In the genomic region with DNA sequence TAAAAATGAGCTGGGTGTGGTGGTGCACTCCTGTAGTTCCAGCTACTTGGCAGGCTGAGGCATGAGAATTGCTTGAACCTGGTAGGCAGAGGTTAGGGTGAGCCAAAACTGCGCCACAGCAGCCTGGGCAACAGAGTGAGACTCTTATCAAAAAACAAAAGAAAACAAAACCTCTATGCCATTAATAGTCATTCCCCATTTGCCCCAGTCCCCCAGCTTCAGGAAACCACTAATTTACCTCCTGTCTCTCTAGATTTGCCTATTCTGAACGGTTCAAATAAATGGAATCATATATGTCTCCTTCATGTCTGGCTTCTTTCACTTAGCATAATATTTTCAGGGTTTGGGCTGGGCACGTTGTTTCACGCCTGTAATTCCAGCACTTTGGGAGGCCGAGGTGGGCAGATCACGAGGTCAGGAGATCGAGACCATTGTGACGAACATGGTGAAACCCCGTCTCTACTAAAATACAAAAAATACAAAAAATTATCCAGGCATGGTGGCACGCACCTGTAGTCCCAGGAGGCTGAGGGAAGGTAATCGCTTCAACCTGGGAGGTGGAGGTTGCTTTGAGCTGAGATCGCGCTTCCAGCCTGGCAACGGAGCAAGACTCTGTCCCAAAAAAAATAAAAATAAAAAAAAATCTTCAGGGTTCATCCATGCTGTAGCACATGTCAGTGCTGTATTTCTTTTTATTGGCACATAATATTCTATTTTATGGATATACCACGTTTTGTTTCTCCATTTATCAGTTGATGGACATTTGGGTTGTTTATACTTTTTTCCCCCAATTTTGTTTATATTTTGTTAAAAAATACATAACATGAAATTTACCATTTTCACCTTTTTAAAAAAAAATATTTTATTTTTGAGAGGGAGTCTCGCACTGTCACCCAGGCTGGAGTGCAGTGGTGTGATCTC, we compare ENCODE assay signal across 31 cellular contexts. TPM values are rescaled to one million over a fixed set of nuclear protein-coding genes. Genes with fewer than 3 reads are reported as not detected.
A peak's percentile ranks its signal among the peaks of the same experiment; 100 is the strongest.
DNase-seq lines count a peak whose midpoint lies in the region; ATAC-seq and TF ChIP-seq lines count a peak whose summit lies in the region.
"Had no signal": no experiment of that assay in that cellular context is flagged by ENCODE, and none has a peak within 500 bp of the region (broad histone marks: within the 10 kb centered on the region; RNA-seq: fewer than 3 reads in every experiment).

No MANE protein-coding gene starts in this region.

- no peak for DNase-seq in activated T-cell treated with anti-CD3 and anti-CD28 coated beads, Interleukin-2, amount 50 U/mL, for 24 hours
- DNase-seq in activated T-cell treated with anti-CD3 and anti-CD28 coated beads, Interleukin-2, amount 50 U/mL, for 48 hours = no peak
- DNase-seq in OCI-LY7 (ENCODE audit: low spot score) (peak; percentile 67), ascending aorta (ENCODE audit: low spot score in 2 of 2) (no peak), tibial artery (no peak), natural killer cell (no peak)
- DNase-seq in activated CD8-positive, alpha-beta memory T cell treated with anti-CD3 and anti-CD28 coated beads, Interleukin-2, amount 10 ng/mL, durations not matched to agents 7 days and 5 days = no peak
- DNase-seq: activated CD4-positive, CD25-positive, alpha-beta regulatory T cell treated with anti-CD3 and anti-CD28 coated beads, Interleukin-2, amount 50 U/mL, for 72 hours; activated CD8-positive, alpha-beta T cell treated with anti-CD3 and anti-CD28 coated beads, Interleukin-2, amount 10 ng/mL, durations not matched to agents 7 days and 5 days; activated gamma-delta T cell treated with Interleukin-2 at 50 U/mL for 16 hours; activated T-cell treated with anti-CD3 and anti-CD28 coated beads for 4 hours; CD4-positive, alpha-beta T cell; dermis blood vessel endothelial cell; gastrocnemius medialis; HCEC 1CT; hippocampal formation; immature natural killer cell; NCI-H1417 treated with DMSO at 0.1 percent for 48 hours; NCI-H446; NCI-H82; nucleus accumbens; stimulated activated CD4-positive, alpha-beta T cell treated with anti-CD3 and anti-CD28 coated beads, Interleukin-15, amount 100 ng/mL, for 24 hours; stimulated activated naive CD4-positive, alpha-beta T cell treated with Interleukin-2 at 50 U/mL for 16 hours had no signal

- H3K27ac ChIP-seq in OCI-LY7 (ENCODE audit: low read depth, low read length, poor library complexity, severe bottlenecking) (peak overlapping the region; percentile 90), ascending aorta (no peak overlapping the region), tibial artery (no peak overlapping the region)
- H3K27ac ChIP-seq: gastrocnemius medialis, KMS-11, RWPE1, thoracic aorta, vagina had no signal

- TF ChIP-seq CTCF in OCI-LY7 (conservative IDR thresholded peaks at IDR 0.05; ENCODE audit: low read length) (no peak), ascending aorta (IDR thresholded peaks at IDR 0.05) (no peak), tibial artery (IDR thresholded peaks at IDR 0.05) (no peak), natural killer cell (IDR thresholded peaks at IDR 0.05) (no peak)

- H3K79me2 ChIP-seq in OCI-LY7 (ENCODE audit: insufficient read depth, low read depth, low read length) = peaks cover 11% of the 10 kb centered on the region; the same call in 1 of the 2 replicates

- H3K9me3 ChIP-seq in OCI-LY7 (ENCODE audit: low read length) (no peaks in the 10 kb centered on the region), ascending aorta (no peaks in the 10 kb centered on the region), tibial artery (no peaks in the 10 kb centered on the region)
- H3K9me3 ChIP-seq: gastrocnemius medialis, thoracic aorta, vagina had no signal

- no TSS peak for BruUV-seq in OCI-LY7 (replicated peaks; lab: Mats Ljungman, UMichigan)

- H3K4me3 ChIP-seq in OCI-LY7 (ENCODE audit: low read depth, low read length, poor library complexity, severe bottlenecking) = peak overlapping the region; percentile 16
- no peak overlapping the region for H3K4me3 ChIP-seq in ascending aorta
- no peak overlapping the region for H3K4me3 ChIP-seq in tibial artery
- H3K4me3 ChIP-seq: gastrocnemius medialis, thoracic aorta, vagina had no signal

- H3K9me3 Mint-ChIP-seq in activated T-cell treated with anti-CD3 and anti-CD28 coated beads, Interleukin-2, amount 50 U/mL, for 24 hours = no peaks in the 10 kb centered on the region
- no peaks in the 10 kb centered on the region for H3K9me3 Mint-ChIP-seq in activated CD8-positive, alpha-beta memory T cell treated with anti-CD3 and anti-CD28 coated beads, Interleukin-2, amount 10 ng/mL, durations not matched to agents 7 days and 5 days (ENCODE audit: low read depth)
- no peaks in the 10 kb centered on the region for H3K9me3 Mint-ChIP-seq in natural killer cell
- H3K9me3 Mint-ChIP-seq: CD4-positive, alpha-beta T cell; central memory CD8-positive, alpha-beta T cell; immature natural killer cell; T-helper 1 cell treated with Interleukin-12 subunit alpha and Interleukin-12 subunit beta and Interleukin-4 antibody, amounts not matched to agents 30 μg/mL and 1 μg/mL, for 36 hours had no signal

- intact Hi-C loops in OCI-LY7 (cut with micrococcal nuclease; ENCODE audit: unreplicated experiment) (no loop called here), ascending aorta (cut with DNase I) (no loop called here), tibial artery (cut with DNase I; ENCODE audit: low total_unique reads) (no loop called here), natural killer cell (cut with micrococcal nuclease) (no loop called here)

- peaks cover 92% of the 10 kb centered on the region for H3K36me3 Mint-ChIP-seq in activated T-cell treated with anti-CD3 and anti-CD28 coated beads, Interleukin-2, amount 50 U/mL, for 24 hours (ENCODE audit: low read depth)
- peaks cover 44% of the 10 kb centered on the region for H3K36me3 Mint-ChIP-seq in activated CD8-positive, alpha-beta memory T cell treated with anti-CD3 and anti-CD28 coated beads, Interleukin-2, amount 10 ng/mL, durations not matched to agents 7 days and 5 days
- H3K36me3 Mint-ChIP-seq in natural killer cell = no peaks in the 10 kb centered on the region

- peak; percentile 60 for ATAC-seq in HG02884 (IDR thresholded peaks at IDR 0.05; ENCODE audit: unreplicated experiment)
- no peak for ATAC-seq in activated CD8-positive, alpha-beta memory T cell treated with anti-CD3 and anti-CD28 coated beads, Interleukin-2, amount 10 ng/mL, durations not matched to agents 7 days and 5 days
- ATAC-seq in natural killer cell = no peak
- ATAC-seq: activated CD8-positive, alpha-beta T cell treated with anti-CD3 and anti-CD28 coated beads, Interleukin-2, amount 10 ng/mL, durations not matched to agents 7 days and 5 days; gastrocnemius medialis; left lobe of liver had no signal

- H3K4me2 ChIP-seq in OCI-LY7 (ENCODE audit: low read length) = peak overlapping the region; percentile 46
- H3K4me2 ChIP-seq: KMS-11 had no signal

- no peaks in the 10 kb centered on the region for H4K20me1 ChIP-seq in OCI-LY7 (ENCODE audit: insufficient read depth, low read length)

- CTCF ChIA-PET in OCI-LY7 (lab: Charles Lee; ENCODE audit: unreplicated experiment) = no interaction called here
- CTCF ChIA-PET in activated CD8-positive, alpha-beta memory T cell treated with anti-CD3 and anti-CD28 coated beads, Interleukin-2, amount 10 ng/mL, durations not matched to agents 7 days and 5 days (lab: Charles Lee) = interaction anchor here (1.2 kb wide), 1 partner anchor 21 kb away, joined by 4 read pairs; no protein-coding TSS in a partner anchor

- H2AFZ ChIP-seq in OCI-LY7 (ENCODE audit: low read length) = peak overlapping the region; percentile 33; the same call in 1 of the 2 replicates

- H3K4me1 ChIP-seq in OCI-LY7 (ENCODE audit: insufficient read depth, low read length, poor library complexity, severe bottlenecking) = peaks cover 42% of the 10 kb centered on the region
- H3K4me1 ChIP-seq in ascending aorta = no peaks in the 10 kb centered on the region
- H3K4me1 ChIP-seq in tibial artery = no peaks in the 10 kb centered on the region
- H3K4me1 ChIP-seq: gastrocnemius medialis, vagina had no signal

- peak overlapping the region; percentile 71 for H3K27ac Mint-ChIP-seq in activated T-cell treated with anti-CD3 and anti-CD28 coated beads, Interleukin-2, amount 50 U/mL, for 24 hours
- no peak overlapping the region for H3K27ac Mint-ChIP-seq in activated CD8-positive, alpha-beta memory T cell treated with anti-CD3 and anti-CD28 coated beads, Interleukin-2, amount 10 ng/mL, durations not matched to agents 7 days and 5 days
- H3K27ac Mint-ChIP-seq in natural killer cell = no peak overlapping the region
- H3K27ac Mint-ChIP-seq: CD4-positive, alpha-beta T cell; immature natural killer cell; T-helper 1 cell treated with Interleukin-12 subunit alpha and Interleukin-12 subunit beta and Interleukin-4 antibody, amounts not matched to agents 30 μg/mL and 1 μg/mL, for 36 hours had no signal

- no peak overlapping the region for H3K4me3 Mint-ChIP-seq in activated T-cell treated with anti-CD3 and anti-CD28 coated beads, Interleukin-2, amount 50 U/mL, for 24 hours
- no peak overlapping the region for H3K4me3 Mint-ChIP-seq in activated CD8-positive, alpha-beta memory T cell treated with anti-CD3 and anti-CD28 coated beads, Interleukin-2, amount 10 ng/mL, durations not matched to agents 7 days and 5 days
- no peak overlapping the region for H3K4me3 Mint-ChIP-seq in natural killer cell
- H3K4me3 Mint-ChIP-seq: activated CD8-positive, alpha-beta T cell treated with anti-CD3 and anti-CD28 coated beads, Interleukin-2, amount 10 ng/mL, durations not matched to agents 7 days and 5 days; CD4-positive, alpha-beta T cell; central memory CD8-positive, alpha-beta T cell; immature natural killer cell; T-helper 1 cell treated with Interleukin-12 subunit alpha and Interleukin-12 subunit beta and Interleukin-4 antibody, amounts not matched to agents 30 μg/mL and 1 μg/mL, for 36 hours had no signal

- peaks cover 6% of the 10 kb centered on the region for H3K4me1 Mint-ChIP-seq in activated T-cell treated with anti-CD3 and anti-CD28 coated beads, Interleukin-2, amount 50 U/mL, for 24 hours (ENCODE audit: low read depth)
- H3K4me1 Mint-ChIP-seq in activated CD8-positive, alpha-beta memory T cell treated with anti-CD3 and anti-CD28 coated beads, Interleukin-2, amount 10 ng/mL, durations not matched to agents 7 days and 5 days = no peaks in the 10 kb centered on the region
- no peaks in the 10 kb centered on the region for H3K4me1 Mint-ChIP-seq in natural killer cell
- H3K4me1 Mint-ChIP-seq: central memory CD8-positive, alpha-beta T cell; immature natural killer cell had no signal

- no peaks in the 10 kb centered on the region for H3K27me3 Mint-ChIP-seq in activated T-cell treated with anti-CD3 and anti-CD28 coated beads, Interleukin-2, amount 50 U/mL, for 24 hours
- no peaks in the 10 kb centered on the region for H3K27me3 Mint-ChIP-seq in activated CD8-positive, alpha-beta memory T cell treated with anti-CD3 and anti-CD28 coated beads, Interleukin-2, amount 10 ng/mL, durations not matched to agents 7 days and 5 days
- no peaks in the 10 kb centered on the region for H3K27me3 Mint-ChIP-seq in natural killer cell (ENCODE audit: low read depth in 2 of 2)
- H3K27me3 Mint-ChIP-seq: CD4-positive, alpha-beta T cell; central memory CD8-positive, alpha-beta T cell had no signal

- H3K36me3 ChIP-seq in OCI-LY7 (ENCODE audit: insufficient read depth, low read length) (peaks cover 95% of the 10 kb centered on the region), ascending aorta (peaks cover 6 to 16% of the 10 kb centered on the region in 2 donors), tibial artery (peaks cover 0 to 45% (median 10%) of the 10 kb centered on the region in 3 donors)
- H3K36me3 ChIP-seq: gastrocnemius medialis, thoracic aorta had no signal

- POLR2A ChIA-PET in OCI-LY7 (lab: Charles Lee) = interaction anchor here (1.7 kb wide), 1 partner anchor 59 kb away, joined by 4 read pairs; no protein-coding TSS in a partner anchor

- H3K9me2 ChIP-seq in OCI-LY7 (ENCODE audit: insufficient read depth, low read length) = no peaks in the 10 kb centered on the region

- H3K27me3 ChIP-seq in ascending aorta (no peaks in the 10 kb centered on the region), tibial artery (no peaks in the 10 kb centered on the region)
- H3K27me3 ChIP-seq: gastrocnemius medialis, vagina had no signal

RNA-seq across cellular contexts. Expression of a gene that starts 31.9 kb away (rescaled TPM):
- total RNA-seq in OCI-LY7 (2014; rRNA removed; shearing (Covaris generic)) = 138 and 170 TPM in 2 replicates
- total RNA-seq in OCI-LY7 (2022) (195 and 253 TPM in 2 replicates), ascending aorta (10.5 TPM), natural killer cell (10 to 100 TPM; 31.3 to 33.8 (median 33.2) TPM)
- total RNA-seq in activated CD8-positive, alpha-beta memory T cell treated with anti-CD3 and anti-CD28 coated beads, Interleukin-2, amount 10 ng/mL, durations not matched to agents 7 days and 5 days = 100 to 1,000 TPM; 129 to 200 TPM

RNA-seq across cellular contexts. Expression of a gene that starts 32.2 kb away (rescaled TPM):
- total RNA-seq in OCI-LY7 (2014; rRNA removed; shearing (Covaris generic)) = 91.7 and 125 TPM in 2 replicates
- total RNA-seq in OCI-LY7 (2022) = 131 and 132 TPM in 2 replicates
- 44.8 TPM for total RNA-seq in ascending aorta
- total RNA-seq in activated CD8-positive, alpha-beta memory T cell treated with anti-CD3 and anti-CD28 coated beads, Interleukin-2, amount 10 ng/mL, durations not matched to agents 7 days and 5 days = 100 to 1,000 TPM; 102 to 113 TPM
- 100 to 1,000 TPM; 252 to 310 (median 266) TPM for total RNA-seq in natural killer cell

RNA-seq across cellular contexts. Expression of a gene that starts 58.2 kb away (rescaled TPM):
- 46.9 and 48.7 TPM in 2 replicates for total RNA-seq in OCI-LY7 (2014; rRNA removed; shearing (Covaris generic))
- total RNA-seq in OCI-LY7 (2022) (68.1 and 68.6 TPM in 2 replicates), ascending aorta (6.4 TPM), natural killer cell (10 to 100 TPM; 57.7 to 71.6 (median 66.6) TPM)
- total RNA-seq in activated CD8-positive, alpha-beta memory T cell treated with anti-CD3 and anti-CD28 coated beads, Interleukin-2, amount 10 ng/mL, durations not matched to agents 7 days and 5 days = 10 to 100 TPM; 45.2 to 45.3 TPM
